ENCODE assay signal across 19 cellular contexts in genomic region chr6:13463327-13463717, GRCh38. TPM values are rescaled to one million over a fixed set of nuclear protein-coding genes. Genes with fewer than 3 reads are reported as not detected.
DNase-seq lines count a peak whose midpoint lies in the region; ATAC-seq, FAIRE-seq and TF ChIP-seq lines count a peak whose summit lies in the region.
"Had no signal": no experiment of that assay in that cellular context is flagged by ENCODE, and none has a peak within 500 bp of the region (broad histone marks: within the 10 kb centered on the region; RNA-seq: fewer than 3 reads in every experiment).

No MANE protein-coding gene starts in this region.

- H3K36me3 Mint-ChIP-seq in H9 (ENCODE audit: insufficient read depth in 1 of 3, low read depth in 3 of 3) (no peaks in the 10 kb centered on the region), neural progenitor cell (no peaks in the 10 kb centered on the region)
- H3K36me3 Mint-ChIP-seq: CD4-positive, alpha-beta memory T cell had no signal

- no peaks in the 10 kb centered on the region for H3K27me3 Mint-ChIP-seq in H9 (ENCODE audit: low read depth)
- H3K27me3 Mint-ChIP-seq in neural progenitor cell (ENCODE audit: insufficient read depth, low read depth) = peaks cover 3% of the 10 kb centered on the region
- H3K27me3 Mint-ChIP-seq: CD4-positive, alpha-beta memory T cell had no signal

- no peak overlapping the region for H4K8ac ChIP-seq in H9 (replicated peaks; ENCODE audit: insufficient read length, low read depth, low read length)

- H3K14ac ChIP-seq in H9 (ENCODE audit: insufficient read depth, low read length) = no peak overlapping the region

- H3K4me3 ChIP-seq in OCI-LY1 (ENCODE audit: low read depth, low read length, poor library complexity, severe bottlenecking) (peak overlapping the region; percentile 41), fibroblast of lung (replicated peaks in 1 of 4; ENCODE audit: control extremely low read depth in 1 of 4, insufficient read depth in 1 of 4, low read depth in 3 of 4, low read length in 4 of 4) (no peak overlapping the region), neural progenitor cell (no peak overlapping the region)

- peak overlapping the region; percentile 65 for H3K4me2 ChIP-seq in H9 (ENCODE audit: insufficient read depth, insufficient read length, low read length)
- peak overlapping the region; percentile 56 for H3K4me2 ChIP-seq in OCI-LY1 (ENCODE audit: low read length)
- H3K4me2 ChIP-seq in fibroblast of lung (ENCODE audit: extremely low read depth, insufficient read depth, low read length) = peak overlapping the region; percentile 66
- peak overlapping the region; percentile 61 for H3K4me2 ChIP-seq in neural progenitor cell

- H3K36me3 ChIP-seq in OCI-LY1 (ENCODE audit: insufficient read depth, low read length) = peaks cover 13% of the 10 kb centered on the region
- no peaks in the 10 kb centered on the region for H3K36me3 ChIP-seq in fibroblast of lung (ENCODE audit: control insufficient read depth, insufficient read depth, low read length)
- H3K36me3 ChIP-seq in neural progenitor cell = no peaks in the 10 kb centered on the region
- H3K36me3 ChIP-seq: BE2C had no signal

- H3K23me2 ChIP-seq in H9 (ENCODE audit: insufficient read length, low read depth, low read length, poor library complexity, severe bottlenecking) = no peaks in the 10 kb centered on the region

- no peak overlapping the region for H2AK5ac ChIP-seq in H9 (ENCODE audit: insufficient read length, low read length)

- H2BK120ac ChIP-seq in H9 (ENCODE audit: low read depth, low read length, poor library complexity, severe bottlenecking) = no peak overlapping the region

- H2BK12ac ChIP-seq in H9 (ENCODE audit: insufficient read length, low read depth, low read length) = no peak overlapping the region

- H2BK15ac ChIP-seq in H9 (ENCODE audit: low read depth, low read length) = no peak overlapping the region

- no peak for DNase-seq in H9
- DNase-seq in fibroblast of lung (ENCODE audit: low read depth in 2 of 2) = peak in 1 of 2 donors; percentile 59
- DNase-seq in neural progenitor cell (ENCODE audit: low spot score) = no peak
- DNase-seq in RCC 7860 (ENCODE audit: low spot score) = no peak
- DNase-seq in middle frontal gyrus (ENCODE audit: extremely low spot score, low spot score) = no peak
- DNase-seq: ACHN; BE2C; CD4-positive, alpha-beta memory T cell; DMS79 treated with DMSO at 0.1 percent for 48 hours; GDM1; H7; Kasumi-1; NCI-H2081; NCI-H510A treated with DMSO at 0.1 percent for 48 hours; SIG-M5 had no signal

- H3K9ac ChIP-seq in H9 (ENCODE audit: extremely low read depth, insufficient read length, low read length) = no peak overlapping the region
- H3K9ac ChIP-seq in OCI-LY1 (ENCODE audit: low read length) = peak overlapping the region; percentile 12; the same call in 1 of the 2 replicates
- H3K9ac ChIP-seq in fibroblast of lung (ENCODE audit: insufficient read depth, low read length) = no peak overlapping the region
- no peak overlapping the region for H3K9ac ChIP-seq in neural progenitor cell

- H3K27me3 ChIP-seq in H9 (ENCODE audit: insufficient read depth, low read length) = no peaks in the 10 kb centered on the region
- H3K27me3 ChIP-seq in OCI-LY1 (ENCODE audit: insufficient read depth, low read length) = no peaks in the 10 kb centered on the region
- H3K27me3 ChIP-seq in fibroblast of lung (ENCODE audit: control insufficient read depth, insufficient read depth, low read length) = no peaks in the 10 kb centered on the region
- no peaks in the 10 kb centered on the region for H3K27me3 ChIP-seq in neural progenitor cell
- H3K27me3 ChIP-seq: BE2C had no signal

- H3K79me1 ChIP-seq in H9 (ENCODE audit: insufficient read depth, low read depth, low read length, poor library complexity, severe bottlenecking) = no peaks in the 10 kb centered on the region

- H2AFZ ChIP-seq in H9 (ENCODE audit: low read length) (no peak overlapping the region), OCI-LY1 (ENCODE audit: low read length) (no peak overlapping the region), fibroblast of lung (ENCODE audit: low read length) (no peak overlapping the region), neural progenitor cell (replicated peaks) (no peak overlapping the region)

- H3K56ac ChIP-seq in H9 (ENCODE audit: insufficient read length, low read depth, low read length) = no peak overlapping the region

- H2BK20ac ChIP-seq in H9 (ENCODE audit: low read depth, low read length, poor library complexity, severe bottlenecking) = no peak overlapping the region

- no peaks in the 10 kb centered on the region for H3K9me2 ChIP-seq in OCI-LY1 (ENCODE audit: low read depth, low read length)

- ATAC-seq in GM18868 (IDR thresholded peaks at IDR 0.05; ENCODE audit: unreplicated experiment) = no peak
- ATAC-seq: HepG2 had no signal

- no peak overlapping the region for H3K4ac ChIP-seq in H9 (ENCODE audit: low read depth, low read length)

- H3T11ph ChIP-seq in H9 (ENCODE audit: low read length) = no peak overlapping the region

- no peak overlapping the region for H2BK5ac ChIP-seq in H9 (ENCODE audit: insufficient read length, low read length)

- H3K23ac ChIP-seq in H9 (ENCODE audit: insufficient read length, low read depth, low read length) = no peak overlapping the region

- no peaks in the 10 kb centered on the region for H3K9me3 ChIP-seq in H9 (ENCODE audit: control insufficient read depth, low read depth, low read length)
- no peaks in the 10 kb centered on the region for H3K9me3 ChIP-seq in OCI-LY1 (ENCODE audit: low read length)
- no peaks in the 10 kb centered on the region for H3K9me3 ChIP-seq in fibroblast of lung (ENCODE audit: control insufficient read depth, insufficient read depth, low read depth, low read length)
- no peaks in the 10 kb centered on the region for H3K9me3 ChIP-seq in neural progenitor cell (ENCODE audit: low read depth)
- H3K9me3 ChIP-seq: BE2C had no signal

- no peak overlapping the region for H3K18ac ChIP-seq in H9 (ENCODE audit: insufficient read length, low read depth, low read length)

- no peak overlapping the region for H3K27ac ChIP-seq in H9 (ENCODE audit: insufficient read length, low read depth, low read length)
- H3K27ac ChIP-seq in OCI-LY1 (ENCODE audit: low read depth, low read length, poor library complexity, severe bottlenecking) = peak overlapping the region; percentile 82
- H3K27ac ChIP-seq in fibroblast of lung (ENCODE audit: insufficient read depth, low read length) = no peak overlapping the region
- H3K27ac ChIP-seq in neural progenitor cell = no peak overlapping the region

- H3K79me2 ChIP-seq in H9 (ENCODE audit: insufficient read depth, low read length) = no peaks in the 10 kb centered on the region
- peaks cover 6% of the 10 kb centered on the region; the same call in 1 of the 2 replicates for H3K79me2 ChIP-seq in OCI-LY1 (ENCODE audit: insufficient read depth, low read length)
- H3K79me2 ChIP-seq in fibroblast of lung (ENCODE audit: control insufficient read depth, insufficient read depth, low read length) = no peaks in the 10 kb centered on the region
- H3K79me2 ChIP-seq in neural progenitor cell (ENCODE audit: low read depth) = no peaks in the 10 kb centered on the region

- no CpG with 5 or more reads among the region's 8 CpGs for WGBS in H9 (ENCODE audit: extremely low coverage, insufficient read length, low lambda C conversion rate)

- H3K9me3 Mint-ChIP-seq in H9 (no peaks in the 10 kb centered on the region), neural progenitor cell (no peaks in the 10 kb centered on the region)
- H3K9me3 Mint-ChIP-seq: CD4-positive, alpha-beta memory T cell had no signal

- H3F3A ChIP-seq in OCI-LY1 (ENCODE audit: insufficient read depth, low read length) = no peaks in the 10 kb centered on the region
- H3F3A ChIP-seq in neural progenitor cell (ENCODE audit: low read depth) = peaks cover 26% of the 10 kb centered on the region

- no peak for FAIRE-seq in RCC 7860 (lab: Jason Lieb, UNC)
- FAIRE-seq: D721Med, HepG2 had no signal

- H3K4me1 Mint-ChIP-seq in H9 (peaks cover 35 to 46% of the 10 kb centered on the region in 2 experiments), neural progenitor cell (peaks cover 19% of the 10 kb centered on the region)

- H4K20me1 ChIP-seq in H9 (ENCODE audit: control insufficient read depth, insufficient read depth, insufficient read length) (no peaks in the 10 kb centered on the region), OCI-LY1 (ENCODE audit: insufficient read depth, low read length) (no peaks in the 10 kb centered on the region), fibroblast of lung (ENCODE audit: control insufficient read depth, extremely low read depth, insufficient read depth, low read length) (no peaks in the 10 kb centered on the region), neural progenitor cell (ENCODE audit: low read depth) (peaks cover 13% of the 10 kb centered on the region)

- H3K4me3 Mint-ChIP-seq in H9 = peak overlapping the region in 1 of 2 experiments; percentile 33; a peak in 1 of 5 replicates
- H3K4me3 Mint-ChIP-seq in neural progenitor cell = no peak overlapping the region

- H3K4me1 ChIP-seq in H9 (ENCODE audit: insufficient read depth, low read length) (peaks cover 18% of the 10 kb centered on the region), OCI-LY1 (ENCODE audit: insufficient read depth, low read length, severe bottlenecking) (peaks cover 95% of the 10 kb centered on the region), fibroblast of lung (ENCODE audit: control insufficient read depth, extremely low read depth, insufficient read depth, low read length) (peaks cover 36% of the 10 kb centered on the region), neural progenitor cell (peaks cover 18% of the 10 kb centered on the region)
- H3K4me1 ChIP-seq: BE2C had no signal

- H4K5ac ChIP-seq in H9 (ENCODE audit: insufficient read length, low read depth, low read length) = no peak overlapping the region

- no peak overlapping the region for H4K91ac ChIP-seq in H9 (ENCODE audit: insufficient read length, low read depth, low read length)

- H3K27ac Mint-ChIP-seq in H9 = peak overlapping the region in 1 of 3 experiments; percentile 38; a peak in 1 of 7 replicates
- no peak overlapping the region for H3K27ac Mint-ChIP-seq in neural progenitor cell

- no peak for TF ChIP-seq CTCF in H9 (conservative IDR thresholded peaks at IDR 0.05)
- TF ChIP-seq CTCF in OCI-LY1 (IDR thresholded peaks at IDR 0.05; ENCODE audit: low read length) = no peak
- TF ChIP-seq CTCF in fibroblast of lung (conservative IDR thresholded peaks at IDR 0.05 in 1 of 2, IDR thresholded peaks at IDR 0.05 in 1 of 2; ENCODE audit: low read depth in 1 of 2, low read length in 2 of 2) = no peak
- TF ChIP-seq CTCF in neural progenitor cell (IDR thresholded peaks at IDR 0.05) = no peak

RNA-seq across cellular contexts. Expression of gene GFOD1, which starts 24.1 kb away (rescaled TPM):
- total RNA-seq in H9 (2021) = 6.1 TPM in 2 replicates
- 15.4 and 25.3 TPM in 2 replicates for total RNA-seq in fibroblast of lung
- polyA plus RNA-seq in fibroblast of lung = 10.5 and 11.2 TPM in 2 replicates
- 7.1 and 8.6 TPM in 2 replicates for polyA plus RNA-seq in fibroblast of lung (2012)
- 8.8 and 15.7 TPM in 2 replicates for polyA minus RNA-seq in fibroblast of lung (ENCODE audit: low replicate concordance)
- 1.8 and 2.1 TPM in 2 replicates for total RNA-seq in neural progenitor cell (ENCODE audit: low replicate concordance)
